Comparison of ENCODE assay signal across 1 cellular context in the genomic region with DNA sequence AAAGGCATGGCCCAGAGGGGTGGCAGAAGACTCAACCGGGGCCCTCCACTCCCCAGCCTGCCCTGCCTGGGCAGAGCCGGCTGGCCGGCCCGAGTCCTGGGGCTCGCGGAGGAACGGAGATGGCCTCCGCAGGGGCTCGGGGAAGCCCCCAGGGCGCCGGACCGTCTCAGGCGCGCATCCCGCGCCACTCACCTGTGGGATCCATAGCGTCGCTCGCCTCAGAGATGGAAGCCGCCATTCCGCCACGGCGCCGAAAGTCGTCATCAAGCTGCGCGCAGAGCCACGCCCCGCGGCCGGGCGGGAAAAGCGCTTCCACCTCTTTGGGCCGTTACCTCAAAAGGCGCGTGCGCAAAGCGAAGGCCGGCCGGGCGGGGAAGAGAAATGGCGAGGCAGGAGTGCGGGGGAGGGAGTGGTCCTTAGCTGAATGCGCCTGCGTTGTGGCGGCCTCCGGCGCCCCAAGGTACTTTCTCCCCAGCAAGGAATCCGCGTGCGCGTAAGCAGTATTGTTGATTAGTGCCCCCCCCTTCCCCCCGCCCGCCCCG.
A peak's percentile ranks its signal among the peaks of the same experiment; 100 is the strongest.
TF ChIP-seq lines count a peak whose summit lies in the region.

A gene with protein sequence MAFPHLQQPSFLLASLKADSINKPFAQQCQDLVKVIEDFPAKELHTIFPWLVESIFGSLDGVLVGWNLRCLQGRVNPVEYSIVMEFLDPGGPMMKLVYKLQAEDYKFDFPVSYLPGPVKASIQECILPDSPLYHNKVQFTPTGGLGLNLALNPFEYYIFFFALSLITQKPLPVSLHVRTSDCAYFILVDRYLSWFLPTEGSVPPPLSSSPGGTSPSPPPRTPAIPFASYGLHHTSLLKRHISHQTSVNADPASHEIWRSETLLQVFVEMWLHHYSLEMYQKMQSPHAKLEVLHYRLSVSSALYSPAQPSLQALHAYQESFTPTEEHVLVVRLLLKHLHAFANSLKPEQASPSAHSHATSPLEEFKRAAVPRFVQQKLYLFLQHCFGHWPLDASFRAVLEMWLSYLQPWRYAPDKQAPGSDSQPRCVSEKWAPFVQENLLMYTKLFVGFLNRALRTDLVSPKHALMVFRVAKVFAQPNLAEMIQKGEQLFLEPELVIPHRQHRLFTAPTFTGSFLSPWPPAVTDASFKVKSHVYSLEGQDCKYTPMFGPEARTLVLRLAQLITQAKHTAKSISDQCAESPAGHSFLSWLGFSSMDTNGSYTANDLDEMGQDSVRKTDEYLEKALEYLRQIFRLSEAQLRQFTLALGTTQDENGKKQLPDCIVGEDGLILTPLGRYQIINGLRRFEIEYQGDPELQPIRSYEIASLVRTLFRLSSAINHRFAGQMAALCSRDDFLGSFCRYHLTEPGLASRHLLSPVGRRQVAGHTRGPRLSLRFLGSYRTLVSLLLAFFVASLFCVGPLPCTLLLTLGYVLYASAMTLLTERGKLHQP (minus strand): TSS at position 265 of the 542 bp plus-strand sequence. CDS start 5,010 bp downstream, outside the sequence.

TF ChIP-seq in HepG2, 621 proteins besides CTCF, POLR2A, EP300 and RAD21 (continued from another document and continues in another):
- TF ChIP-seq NKX3-1 (CRISPR knock-in tag; IDR thresholded peaks at IDR 0.05), result peak; percentile 43
- TF ChIP-seq, protein P1, sequence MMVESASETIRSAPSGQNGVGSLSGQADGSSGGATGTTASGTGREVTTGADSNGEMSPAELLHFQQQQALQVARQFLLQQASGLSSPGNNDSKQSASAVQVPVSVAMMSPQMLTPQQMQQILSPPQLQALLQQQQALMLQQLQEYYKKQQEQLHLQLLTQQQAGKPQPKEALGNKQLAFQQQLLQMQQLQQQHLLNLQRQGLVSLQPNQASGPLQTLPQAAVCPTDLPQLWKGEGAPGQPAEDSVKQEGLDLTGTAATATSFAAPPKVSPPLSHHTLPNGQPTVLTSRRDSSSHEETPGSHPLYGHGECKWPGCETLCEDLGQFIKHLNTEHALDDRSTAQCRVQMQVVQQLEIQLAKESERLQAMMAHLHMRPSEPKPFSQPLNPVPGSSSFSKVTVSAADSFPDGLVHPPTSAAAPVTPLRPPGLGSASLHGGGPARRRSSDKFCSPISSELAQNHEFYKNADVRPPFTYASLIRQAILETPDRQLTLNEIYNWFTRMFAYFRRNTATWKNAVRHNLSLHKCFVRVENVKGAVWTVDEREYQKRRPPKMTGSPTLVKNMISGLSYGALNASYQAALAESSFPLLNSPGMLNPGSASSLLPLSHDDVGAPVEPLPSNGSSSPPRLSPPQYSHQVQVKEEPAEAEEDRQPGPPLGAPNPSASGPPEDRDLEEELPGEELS (CRISPR knock-in tag; IDR thresholded peaks at IDR 0.05), result peak; percentile 30; the same call in 1 of the 2 replicates
- TF ChIP-seq, protein P2, sequence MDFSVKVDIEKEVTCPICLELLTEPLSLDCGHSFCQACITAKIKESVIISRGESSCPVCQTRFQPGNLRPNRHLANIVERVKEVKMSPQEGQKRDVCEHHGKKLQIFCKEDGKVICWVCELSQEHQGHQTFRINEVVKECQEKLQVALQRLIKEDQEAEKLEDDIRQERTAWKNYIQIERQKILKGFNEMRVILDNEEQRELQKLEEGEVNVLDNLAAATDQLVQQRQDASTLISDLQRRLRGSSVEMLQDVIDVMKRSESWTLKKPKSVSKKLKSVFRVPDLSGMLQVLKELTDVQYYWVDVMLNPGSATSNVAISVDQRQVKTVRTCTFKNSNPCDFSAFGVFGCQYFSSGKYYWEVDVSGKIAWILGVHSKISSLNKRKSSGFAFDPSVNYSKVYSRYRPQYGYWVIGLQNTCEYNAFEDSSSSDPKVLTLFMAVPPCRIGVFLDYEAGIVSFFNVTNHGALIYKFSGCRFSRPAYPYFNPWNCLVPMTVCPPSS (IDR thresholded peaks at IDR 0.05), result no peak
- TF ChIP-seq DMAP1 (CRISPR knock-in tag; IDR thresholded peaks at IDR 0.05), result peak; percentile 96
- no peak for TF ChIP-seq ZNF75D (CRISPR knock-in tag; IDR thresholded peaks at IDR 0.05; ENCODE audit: borderline replicate concordance)
- TF ChIP-seq, protein P3, sequence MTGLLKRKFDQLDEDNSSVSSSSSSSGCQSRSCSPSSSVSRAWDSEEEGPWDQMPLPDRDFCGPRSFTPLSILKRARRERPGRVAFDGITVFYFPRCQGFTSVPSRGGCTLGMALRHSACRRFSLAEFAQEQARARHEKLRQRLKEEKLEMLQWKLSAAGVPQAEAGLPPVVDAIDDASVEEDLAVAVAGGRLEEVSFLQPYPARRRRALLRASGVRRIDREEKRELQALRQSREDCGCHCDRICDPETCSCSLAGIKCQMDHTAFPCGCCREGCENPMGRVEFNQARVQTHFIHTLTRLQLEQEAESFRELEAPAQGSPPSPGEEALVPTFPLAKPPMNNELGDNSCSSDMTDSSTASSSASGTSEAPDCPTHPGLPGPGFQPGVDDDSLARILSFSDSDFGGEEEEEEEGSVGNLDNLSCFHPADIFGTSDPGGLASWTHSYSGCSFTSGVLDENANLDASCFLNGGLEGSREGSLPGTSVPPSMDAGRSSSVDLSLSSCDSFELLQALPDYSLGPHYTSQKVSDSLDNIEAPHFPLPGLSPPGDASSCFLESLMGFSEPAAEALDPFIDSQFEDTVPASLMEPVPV (CRISPR knock-in tag; IDR thresholded peaks at IDR 0.05), result peak; percentile 90
- TF ChIP-seq ZBTB38 (CRISPR knock-in tag; IDR thresholded peaks at IDR 0.05), result peak; percentile 58; the same call in 1 of the 2 replicates
- no peak for TF ChIP-seq ZNF230 (CRISPR knock-in tag; IDR thresholded peaks at IDR 0.05)
- TF ChIP-seq SAP130 (CRISPR knock-in tag; IDR thresholded peaks at IDR 0.05; ENCODE audit: low read depth), result peak; percentile 94
- TF ChIP-seq ZNF335 (CRISPR knock-in tag; IDR thresholded peaks at IDR 0.05), result no peak
- TF ChIP-seq ZNF761 (CRISPR knock-in tag; conservative IDR thresholded peaks at IDR 0.05), result peak; percentile 23; the same call in 1 of the 2 replicates
- no peak for TF ChIP-seq ZNF17 (CRISPR knock-in tag; IDR thresholded peaks at IDR 0.05)
- TF ChIP-seq, protein P4, sequence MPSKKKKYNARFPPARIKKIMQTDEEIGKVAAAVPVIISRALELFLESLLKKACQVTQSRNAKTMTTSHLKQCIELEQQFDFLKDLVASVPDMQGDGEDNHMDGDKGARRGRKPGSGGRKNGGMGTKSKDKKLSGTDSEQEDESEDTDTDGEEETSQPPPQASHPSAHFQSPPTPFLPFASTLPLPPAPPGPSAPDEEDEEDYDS (CRISPR knock-in tag; IDR thresholded peaks at IDR 0.05), result peak; percentile 83; the same call in 1 of the 2 replicates
- TF ChIP-seq, protein P5, sequence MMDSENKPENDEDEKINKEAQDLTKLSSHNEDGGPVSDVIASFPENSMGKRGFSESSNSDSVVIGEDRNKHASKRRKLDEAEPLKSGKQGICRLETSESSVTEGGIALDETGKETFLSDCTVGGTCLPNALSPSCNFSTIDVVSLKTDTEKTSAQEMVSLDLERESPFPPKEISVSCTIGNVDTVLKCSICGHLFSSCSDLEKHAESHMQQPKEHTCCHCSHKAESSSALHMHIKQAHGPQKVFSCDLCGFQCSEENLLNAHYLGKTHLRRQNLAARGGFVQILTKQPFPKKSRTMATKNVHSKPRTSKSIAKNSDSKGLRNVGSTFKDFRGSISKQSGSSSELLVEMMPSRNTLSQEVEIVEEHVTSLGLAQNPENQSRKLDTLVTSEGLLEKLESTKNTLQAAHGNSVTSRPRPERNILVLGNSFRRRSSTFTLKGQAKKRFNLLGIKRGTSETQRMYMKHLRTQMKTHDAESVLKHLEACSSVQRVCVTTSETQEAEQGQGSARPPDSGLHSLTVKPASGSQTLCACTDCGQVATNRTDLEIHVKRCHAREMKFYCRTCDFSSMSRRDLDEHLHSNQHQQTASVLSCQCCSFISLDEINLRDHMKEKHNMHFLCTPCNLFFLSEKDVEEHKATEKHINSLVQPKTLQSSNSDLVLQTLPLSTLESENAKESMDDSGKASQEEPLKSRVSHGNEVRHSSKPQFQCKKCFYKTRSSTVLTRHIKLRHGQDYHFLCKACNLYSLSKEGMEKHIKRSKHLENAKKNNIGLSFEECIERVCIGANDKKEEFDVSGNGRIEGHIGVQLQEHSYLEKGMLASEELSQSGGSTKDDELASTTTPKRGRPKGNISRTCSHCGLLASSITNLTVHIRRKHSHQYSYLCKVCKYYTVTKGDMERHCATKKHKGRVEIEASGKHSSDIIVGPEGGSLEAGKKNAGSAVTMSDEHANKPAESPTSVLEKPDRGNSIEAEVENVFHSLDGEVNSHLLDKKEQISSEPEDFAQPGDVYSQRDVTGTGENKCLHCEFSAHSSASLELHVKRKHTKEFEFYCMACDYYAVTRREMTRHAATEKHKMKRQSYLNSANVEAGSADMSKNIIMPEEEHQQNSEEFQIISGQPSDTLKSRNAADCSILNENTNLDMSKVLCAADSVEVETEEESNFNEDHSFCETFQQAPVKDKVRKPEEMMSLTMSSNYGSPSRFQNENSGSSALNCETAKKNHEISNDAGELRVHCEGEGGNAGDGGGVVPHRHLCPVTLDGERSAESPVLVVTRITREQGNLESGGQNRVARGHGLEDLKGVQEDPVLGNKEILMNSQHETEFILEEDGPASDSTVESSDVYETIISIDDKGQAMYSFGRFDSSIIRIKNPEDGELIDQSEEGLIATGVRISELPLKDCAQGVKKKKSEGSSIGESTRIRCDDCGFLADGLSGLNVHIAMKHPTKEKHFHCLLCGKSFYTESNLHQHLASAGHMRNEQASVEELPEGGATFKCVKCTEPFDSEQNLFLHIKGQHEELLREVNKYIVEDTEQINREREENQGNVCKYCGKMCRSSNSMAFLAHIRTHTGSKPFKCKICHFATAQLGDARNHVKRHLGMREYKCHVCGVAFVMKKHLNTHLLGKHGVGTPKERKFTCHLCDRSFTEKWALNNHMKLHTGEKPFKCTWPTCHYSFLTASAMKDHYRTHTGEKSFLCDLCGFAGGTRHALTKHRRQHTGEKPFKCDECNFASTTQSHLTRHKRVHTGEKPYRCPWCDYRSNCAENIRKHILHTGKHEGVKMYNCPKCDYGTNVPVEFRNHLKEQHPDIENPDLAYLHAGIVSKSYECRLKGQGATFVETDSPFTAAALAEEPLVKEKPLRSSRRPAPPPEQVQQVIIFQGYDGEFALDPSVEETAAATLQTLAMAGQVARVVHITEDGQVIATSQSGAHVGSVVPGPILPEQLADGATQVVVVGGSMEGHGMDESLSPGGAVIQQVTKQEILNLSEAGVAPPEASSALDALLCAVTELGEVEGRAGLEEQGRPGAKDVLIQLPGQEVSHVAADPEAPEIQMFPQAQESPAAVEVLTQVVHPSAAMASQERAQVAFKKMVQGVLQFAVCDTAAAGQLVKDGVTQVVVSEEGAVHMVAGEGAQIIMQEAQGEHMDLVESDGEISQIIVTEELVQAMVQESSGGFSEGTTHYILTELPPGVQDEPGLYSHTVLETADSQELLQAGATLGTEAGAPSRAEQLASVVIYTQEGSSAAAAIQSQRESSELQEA (CRISPR knock-in tag; IDR thresholded peaks at IDR 0.05; ENCODE audit: not compliant biosample characterization), result peak; percentile 82
- TF ChIP-seq, protein P6, sequence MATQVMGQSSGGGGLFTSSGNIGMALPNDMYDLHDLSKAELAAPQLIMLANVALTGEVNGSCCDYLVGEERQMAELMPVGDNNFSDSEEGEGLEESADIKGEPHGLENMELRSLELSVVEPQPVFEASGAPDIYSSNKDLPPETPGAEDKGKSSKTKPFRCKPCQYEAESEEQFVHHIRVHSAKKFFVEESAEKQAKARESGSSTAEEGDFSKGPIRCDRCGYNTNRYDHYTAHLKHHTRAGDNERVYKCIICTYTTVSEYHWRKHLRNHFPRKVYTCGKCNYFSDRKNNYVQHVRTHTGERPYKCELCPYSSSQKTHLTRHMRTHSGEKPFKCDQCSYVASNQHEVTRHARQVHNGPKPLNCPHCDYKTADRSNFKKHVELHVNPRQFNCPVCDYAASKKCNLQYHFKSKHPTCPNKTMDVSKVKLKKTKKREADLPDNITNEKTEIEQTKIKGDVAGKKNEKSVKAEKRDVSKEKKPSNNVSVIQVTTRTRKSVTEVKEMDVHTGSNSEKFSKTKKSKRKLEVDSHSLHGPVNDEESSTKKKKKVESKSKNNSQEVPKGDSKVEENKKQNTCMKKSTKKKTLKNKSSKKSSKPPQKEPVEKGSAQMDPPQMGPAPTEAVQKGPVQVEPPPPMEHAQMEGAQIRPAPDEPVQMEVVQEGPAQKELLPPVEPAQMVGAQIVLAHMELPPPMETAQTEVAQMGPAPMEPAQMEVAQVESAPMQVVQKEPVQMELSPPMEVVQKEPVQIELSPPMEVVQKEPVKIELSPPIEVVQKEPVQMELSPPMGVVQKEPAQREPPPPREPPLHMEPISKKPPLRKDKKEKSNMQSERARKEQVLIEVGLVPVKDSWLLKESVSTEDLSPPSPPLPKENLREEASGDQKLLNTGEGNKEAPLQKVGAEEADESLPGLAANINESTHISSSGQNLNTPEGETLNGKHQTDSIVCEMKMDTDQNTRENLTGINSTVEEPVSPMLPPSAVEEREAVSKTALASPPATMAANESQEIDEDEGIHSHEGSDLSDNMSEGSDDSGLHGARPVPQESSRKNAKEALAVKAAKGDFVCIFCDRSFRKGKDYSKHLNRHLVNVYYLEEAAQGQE (IDR thresholded peaks at IDR 0.05; ENCODE audit: borderline replicate concordance in 1 of 2, low read depth in 1 of 2, low read length in 2 of 2), result no peak
- TF ChIP-seq NONO (IDR thresholded peaks at IDR 0.05), result no peak
- TF ChIP-seq NONO (CRISPR knock-in tag; conservative IDR thresholded peaks at IDR 0.05), result peak; percentile 68
- TF ChIP-seq TCF7 (IDR thresholded peaks at IDR 0.05; ENCODE audit: low read depth), result 0 out of 2 replicates have a peak, but pooled peaks have one; percentile 4
- TF ChIP-seq HCFC1 (IDR thresholded peaks at IDR 0.05; ENCODE audit: low read depth, low read length), result peak; percentile 69; the same call in 1 of the 2 replicates
- TF ChIP-seq, protein P7, sequence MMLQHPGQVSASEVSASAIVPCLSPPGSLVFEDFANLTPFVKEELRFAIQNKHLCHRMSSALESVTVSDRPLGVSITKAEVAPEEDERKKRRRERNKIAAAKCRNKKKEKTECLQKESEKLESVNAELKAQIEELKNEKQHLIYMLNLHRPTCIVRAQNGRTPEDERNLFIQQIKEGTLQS (CRISPR knock-in tag; IDR thresholded peaks at IDR 0.05), result 0 out of 2 replicates have a peak, but pooled peaks have one; percentile 20
- TF ChIP-seq, protein P8, sequence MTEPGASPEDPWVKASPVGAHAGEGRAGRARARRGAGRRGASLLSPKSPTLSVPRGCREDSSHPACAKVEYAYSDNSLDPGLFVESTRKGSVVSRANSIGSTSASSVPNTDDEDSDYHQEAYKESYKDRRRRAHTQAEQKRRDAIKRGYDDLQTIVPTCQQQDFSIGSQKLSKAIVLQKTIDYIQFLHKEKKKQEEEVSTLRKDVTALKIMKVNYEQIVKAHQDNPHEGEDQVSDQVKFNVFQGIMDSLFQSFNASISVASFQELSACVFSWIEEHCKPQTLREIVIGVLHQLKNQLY (CRISPR knock-in tag; IDR thresholded peaks at IDR 0.05), result no peak
- no peak for TF ChIP-seq PAX8 (CRISPR knock-in tag; IDR thresholded peaks at IDR 0.05; ENCODE audit: borderline replicate concordance)
- no peak for TF ChIP-seq ZNF235 (CRISPR knock-in tag; IDR thresholded peaks at IDR 0.05; ENCODE audit: borderline replicate concordance)
- TF ChIP-seq SP5 (CRISPR knock-in tag; IDR thresholded peaks at IDR 0.05; ENCODE audit: borderline replicate concordance, low read depth), result peak; percentile 86
- TF ChIP-seq, protein P9, sequence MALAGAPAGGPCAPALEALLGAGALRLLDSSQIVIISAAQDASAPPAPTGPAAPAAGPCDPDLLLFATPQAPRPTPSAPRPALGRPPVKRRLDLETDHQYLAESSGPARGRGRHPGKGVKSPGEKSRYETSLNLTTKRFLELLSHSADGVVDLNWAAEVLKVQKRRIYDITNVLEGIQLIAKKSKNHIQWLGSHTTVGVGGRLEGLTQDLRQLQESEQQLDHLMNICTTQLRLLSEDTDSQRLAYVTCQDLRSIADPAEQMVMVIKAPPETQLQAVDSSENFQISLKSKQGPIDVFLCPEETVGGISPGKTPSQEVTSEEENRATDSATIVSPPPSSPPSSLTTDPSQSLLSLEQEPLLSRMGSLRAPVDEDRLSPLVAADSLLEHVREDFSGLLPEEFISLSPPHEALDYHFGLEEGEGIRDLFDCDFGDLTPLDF (CRISPR knock-in tag; IDR thresholded peaks at IDR 0.05), result peak; percentile 100
